8 cellular contexts compared by ENCODE assay signal in the genomic region with DNA sequence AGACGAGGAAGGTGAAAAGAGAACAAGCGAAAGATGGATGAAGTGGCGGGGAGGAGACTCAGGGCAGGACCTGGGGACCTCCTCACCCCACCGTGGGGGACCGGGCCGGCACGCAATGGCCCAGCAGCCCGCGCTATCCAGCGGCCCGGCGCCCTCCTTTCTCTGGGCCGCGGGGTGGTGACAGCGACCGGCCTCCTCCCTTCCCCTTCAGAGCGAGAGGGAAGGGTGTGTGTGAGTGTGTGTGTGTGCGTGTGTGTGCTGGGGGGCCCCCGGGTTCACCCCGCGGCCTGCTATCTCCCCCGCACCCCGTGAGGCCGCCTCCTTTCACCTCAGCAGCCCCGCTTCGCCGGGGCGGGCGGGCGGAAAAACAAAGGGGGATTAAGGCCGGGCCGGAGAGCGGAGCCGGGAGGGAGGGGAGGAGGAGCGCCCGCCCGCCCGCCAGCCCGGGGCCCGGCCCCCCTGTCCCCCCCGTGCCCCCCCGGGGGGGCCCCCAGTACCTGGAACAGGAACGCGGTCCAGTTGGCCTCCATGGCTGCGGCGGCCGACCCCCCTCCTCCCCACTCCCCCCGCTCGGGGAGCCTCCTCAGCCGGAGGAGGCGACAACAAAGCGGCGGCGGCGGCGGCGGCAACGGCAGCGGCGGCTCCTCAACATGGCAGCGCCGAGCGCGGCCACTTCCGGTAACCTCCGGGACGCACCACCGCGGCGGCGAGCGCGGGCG. TPM values are rescaled to one million over a fixed set of nuclear protein-coding genes. Genes with fewer than 3 reads are reported as not detected.
A peak's percentile ranks its signal among the peaks of the same experiment; 100 is the strongest.
DNase-seq lines count a peak whose midpoint lies in the region; ATAC-seq lines count a peak whose summit lies in the region.

Gene VEZF1 (minus strand): TSS at position 673 of the 719 bp plus-strand sequence. CDS start 143 bp downstream, at position 530.

- ATAC-seq in HG02678 (IDR thresholded peaks at IDR 0.05; ENCODE audit: unreplicated experiment) = peak; percentile 74
- ATAC-seq in activated CD4-positive, CD25-positive, alpha-beta regulatory T cell treated with anti-CD3 and anti-CD28 coated beads, Interleukin-2, amount 50 U/mL, for 24 hours = peak; percentile 72 to 73

- DNase-seq in NCI-H1694 treated with DMSO at 0.1 percent for 48 hours (lab: John Stamatoyannopoulos, UW) = peak; percentile 38
- DNase-seq in NCI-H1694 (lab: John Stamatoyannopoulos, UW) = no peak
- peak; percentile 87 to 92 for DNase-seq in NCI-H2081 (lab: John Stamatoyannopoulos, UW)
- DNase-seq in cerebellum (ENCODE audit: low spot score) = peak; percentile 78
- peak; percentile 78 for DNase-seq in kidney tubule cell (ENCODE audit: low spot score)
- peak; percentile 16 to 52 for DNase-seq in stimulated activated CD4-positive, alpha-beta T cell treated with anti-CD3 and anti-CD28 coated beads, Interleukin-1b, Interleukin-23, amount 100 ng/mL, for 1 hour (ENCODE audit: low read depth in 2 of 2)

RNA-seq across cellular contexts. Expression of gene VEZF1, which starts in this region (rescaled TPM):
- total RNA-seq in cerebellum = 64.8 TPM
